15 cellular contexts compared by ENCODE assay signal in the genomic region with DNA sequence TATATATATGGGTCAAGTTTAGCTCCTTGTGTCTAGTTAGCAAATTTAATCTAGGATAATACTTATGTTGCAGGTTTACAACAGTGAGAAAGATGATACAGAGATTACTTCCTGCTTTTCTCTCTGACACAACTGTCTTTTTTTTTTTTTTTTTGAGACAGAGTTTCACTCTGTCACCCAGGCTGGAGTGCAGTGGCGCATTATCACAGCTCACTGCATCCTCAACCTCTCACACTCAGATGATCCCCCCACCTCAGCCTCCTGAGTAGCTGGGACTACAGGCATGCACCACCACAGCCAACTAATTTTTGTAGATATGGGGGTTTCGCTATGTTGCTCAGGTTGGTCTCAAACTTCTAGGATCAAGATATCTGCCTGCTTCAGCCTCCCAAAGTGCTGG.
DNase-seq lines count a peak whose midpoint lies in the region; ATAC-seq, FAIRE-seq and TF ChIP-seq lines count a peak whose summit lies in the region.
"Had no signal": no experiment of that assay in that cellular context is flagged by ENCODE, and none has a peak within 500 bp of the region (broad histone marks: within the 10 kb centered on the region; RNA-seq: fewer than 3 reads in every experiment).

No MANE protein-coding gene starts in this region.

- no peaks in the 10 kb centered on the region for H3K9me2 ChIP-seq in Karpas-422 (replicated peaks; ENCODE audit: insufficient read depth, low read length)

- peak overlapping the region; percentile 90 for H3K27ac Mint-ChIP-seq in astrocyte (ENCODE audit: unreplicated experiment)
- H3K27ac Mint-ChIP-seq in T-helper 17 cell = no peak overlapping the region

- H3K4me1 Mint-ChIP-seq in astrocyte (ENCODE audit: low read depth, unreplicated experiment) (peaks cover 31% of the 10 kb centered on the region), T-helper 17 cell (no peaks in the 10 kb centered on the region)

- H3K9me3 Mint-ChIP-seq in astrocyte (ENCODE audit: unreplicated experiment) = peaks cover 2% of the 10 kb centered on the region

- H3K79me2 ChIP-seq in Karpas-422 (ENCODE audit: low read length) = no peaks in the 10 kb centered on the region
- H3K79me2 ChIP-seq in astrocyte (ENCODE audit: insufficient read depth, low read length) = no peaks in the 10 kb centered on the region

- H3K27me3 ChIP-seq in Karpas-422 (ENCODE audit: low read length) = no peaks in the 10 kb centered on the region
- no peaks in the 10 kb centered on the region for H3K27me3 ChIP-seq in astrocyte (ENCODE audit: insufficient read depth, low read length)
- no peaks in the 10 kb centered on the region for H3K27me3 ChIP-seq in foreskin keratinocyte

- no peaks in the 10 kb centered on the region for H3K36me3 ChIP-seq in Karpas-422 (ENCODE audit: insufficient read depth, low read length)
- H3K36me3 ChIP-seq in astrocyte (ENCODE audit: insufficient read depth, low read length) = no peaks in the 10 kb centered on the region

- H3K27ac ChIP-seq in Karpas-422 (ENCODE audit: low read length) (no peak overlapping the region), astrocyte (ENCODE audit: low read depth, low read length) (no peak overlapping the region), foreskin keratinocyte (peak overlapping the region; percentile 100)

- H3K36me3 Mint-ChIP-seq in astrocyte (ENCODE audit: low read depth, unreplicated experiment) = no peaks in the 10 kb centered on the region
- no peaks in the 10 kb centered on the region for H3K36me3 Mint-ChIP-seq in T-helper 17 cell (ENCODE audit: low read depth)

- H3K4me2 ChIP-seq in Karpas-422 (ENCODE audit: low read depth, low read length, poor library complexity, severe bottlenecking) (no peak overlapping the region), astrocyte (ENCODE audit: low read length) (no peak overlapping the region)

- H3K4me3 ChIP-seq in Karpas-422 (ENCODE audit: low read length) (no peak overlapping the region), astrocyte (ENCODE audit: insufficient read depth, low read depth, low read length) (no peak overlapping the region)

- peaks cover 11% of the 10 kb centered on the region for H3K4me1 ChIP-seq in Karpas-422 (ENCODE audit: low read length)
- H3K4me1 ChIP-seq in astrocyte (ENCODE audit: insufficient read depth, low read length) = peaks cover 21% of the 10 kb centered on the region
- H3K4me1 ChIP-seq in foreskin keratinocyte = peaks cover 30% of the 10 kb centered on the region
- H3K4me1 ChIP-seq: Caco-2 had no signal

- H4K20me1 ChIP-seq in Karpas-422 (ENCODE audit: insufficient read depth, low read depth, low read length) (no peaks in the 10 kb centered on the region), astrocyte (ENCODE audit: insufficient read depth, low read length) (no peaks in the 10 kb centered on the region)

- no peak overlapping the region for H3K4me3 Mint-ChIP-seq in astrocyte (ENCODE audit: unreplicated experiment)
- no peak overlapping the region for H3K4me3 Mint-ChIP-seq in T-helper 17 cell

- H3K9ac ChIP-seq in Karpas-422 (ENCODE audit: low read length) = no peak overlapping the region
- no peak overlapping the region for H3K9ac ChIP-seq in astrocyte (ENCODE audit: low read length)

- TF ChIP-seq CTCF in astrocyte (IDR thresholded peaks at IDR 0.05; ENCODE audit: insufficient read depth, low read depth, low read length) (no peak), foreskin keratinocyte (conservative IDR thresholded peaks at IDR 0.05) (no peak)

- DNase-seq in ELR (ENCODE audit: low read depth) (peak; percentile 27), Karpas-422 (peak; percentile 45), astrocyte (ENCODE audit: low read depth) (no peak), foreskin keratinocyte (no peak), T-helper 17 cell (no peak)
- DNase-seq: Caco-2, GOT3, MM.1S, NCI-H1105 treated with DMSO at 0.1 percent for 48 hours, NCI-H187, NCI-H69, Right ventricle myocardium superior had no signal

- H3K27me3 Mint-ChIP-seq in astrocyte (ENCODE audit: low read depth, unreplicated experiment) = no peaks in the 10 kb centered on the region
- no peaks in the 10 kb centered on the region for H3K27me3 Mint-ChIP-seq in T-helper 17 cell

- ATAC-seq in foreskin keratinocyte = no peak
- no peak for ATAC-seq in GM18519 (IDR thresholded peaks at IDR 0.05; ENCODE audit: low FRiP score, unreplicated experiment)
- ATAC-seq in T-helper 17 cell = no peak
- no peak for ATAC-seq in HG02571 (IDR thresholded peaks at IDR 0.05; ENCODE audit: unreplicated experiment)
- no peak for ATAC-seq in GM18511 (IDR thresholded peaks at IDR 0.05; ENCODE audit: unreplicated experiment)

- no peak overlapping the region for H2AFZ ChIP-seq in Karpas-422 (ENCODE audit: low read length)
- no peak overlapping the region for H2AFZ ChIP-seq in astrocyte (ENCODE audit: low read depth, low read length)

- H3K9me3 ChIP-seq in Karpas-422 (ENCODE audit: low read length) = no peaks in the 10 kb centered on the region
- H3K9me3 ChIP-seq in astrocyte (ENCODE audit: insufficient read depth, low read depth, low read length) = no peaks in the 10 kb centered on the region
- H3K9me3 ChIP-seq in T-helper 17 cell (ENCODE audit: control insufficient read depth, low read length, poor library complexity, severe bottlenecking) = no peaks in the 10 kb centered on the region
- H3K9me3 ChIP-seq: Caco-2 had no signal

- no peak for FAIRE-seq in astrocyte (lab: Jason Lieb, UNC)

Comparison
In these comparisons a context has a peak if more than half of its experiments do, and no peak if none do; other contexts are left out.
1. DNase-seq: peak in ELR (single experiment) and Karpas-422 (single experiment); none in astrocyte (single experiment), foreskin keratinocyte (0 of 2) and T-helper 17 cell (0 of 3).